2 cellular contexts compared by ENCODE assay signal in the genomic region with DNA sequence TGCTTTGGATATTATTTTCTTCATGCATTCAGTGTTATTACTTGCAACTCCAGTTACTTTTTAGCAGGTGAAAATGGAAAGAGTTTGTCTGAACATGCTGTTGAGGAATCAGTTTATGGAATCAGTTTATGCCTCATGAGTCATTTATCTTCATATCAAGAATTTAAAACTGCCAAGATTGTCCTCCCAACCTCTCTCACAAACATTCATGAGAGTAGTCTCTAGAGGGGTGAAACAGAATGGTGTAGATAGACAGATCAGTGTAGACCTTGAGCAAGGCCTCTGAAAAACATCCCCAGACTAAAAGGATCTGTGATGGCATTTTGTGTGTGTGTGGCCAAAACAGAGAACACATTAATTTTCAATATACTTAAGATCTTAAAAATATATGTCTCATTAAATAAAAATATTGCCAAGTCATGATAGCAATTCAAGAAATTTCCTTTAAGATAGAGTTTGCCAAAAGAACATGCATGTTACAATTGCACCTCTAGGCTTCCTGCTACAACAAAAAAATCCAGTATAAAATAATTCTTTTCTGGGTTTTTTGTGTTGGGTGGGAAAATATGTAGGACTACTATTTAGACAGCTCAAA.
A peak's percentile ranks its signal among the peaks of the same experiment; 100 is the strongest.
TF ChIP-seq lines count a peak whose summit lies in the region.

No MANE protein-coding gene starts in this region.

TF ChIP-seq in SK-N-SH, 30 proteins besides CTCF, POLR2A, EP300 and RAD21:
- TF ChIP-seq, protein P1, sequence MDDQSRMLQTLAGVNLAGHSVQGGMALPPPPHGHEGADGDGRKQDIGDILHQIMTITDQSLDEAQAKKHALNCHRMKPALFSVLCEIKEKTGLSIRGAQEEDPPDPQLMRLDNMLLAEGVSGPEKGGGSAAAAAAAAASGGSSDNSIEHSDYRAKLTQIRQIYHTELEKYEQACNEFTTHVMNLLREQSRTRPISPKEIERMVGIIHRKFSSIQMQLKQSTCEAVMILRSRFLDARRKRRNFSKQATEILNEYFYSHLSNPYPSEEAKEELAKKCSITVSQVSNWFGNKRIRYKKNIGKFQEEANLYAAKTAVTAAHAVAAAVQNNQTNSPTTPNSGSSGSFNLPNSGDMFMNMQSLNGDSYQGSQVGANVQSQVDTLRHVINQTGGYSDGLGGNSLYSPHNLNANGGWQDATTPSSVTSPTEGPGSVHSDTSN (IDR thresholded peaks at IDR 0.05) = peak; percentile 37; the same call in 1 of the 2 replicates
- TF ChIP-seq FOXJ3 (CRISPR knock-in tag; IDR thresholded peaks at IDR 0.05) (no peak), TCF12 (IDR thresholded peaks at IDR 0.05) (no peak), FOSL2 (IDR thresholded peaks at IDR 0.05; ENCODE audit: borderline replicate concordance, low read depth) (peak; percentile 12; the same call in 1 of the 2 replicates), RCOR1 (IDR thresholded peaks at IDR 0.05; ENCODE audit: low read length) (no peak), CHD2 (IDR thresholded peaks at IDR 0.05; ENCODE audit: low read length, partially characterized antibody) (no peak)
- TF ChIP-seq, protein P2, sequence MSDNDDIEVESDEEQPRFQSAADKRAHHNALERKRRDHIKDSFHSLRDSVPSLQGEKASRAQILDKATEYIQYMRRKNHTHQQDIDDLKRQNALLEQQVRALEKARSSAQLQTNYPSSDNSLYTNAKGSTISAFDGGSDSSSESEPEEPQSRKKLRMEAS (IDR thresholded peaks at IDR 0.05; ENCODE audit: low read depth) = no peak
TF ChIP-seq in SK-N-SH: peak in this region for 2.

TF ChIP-seq in SK-N-SH treated with all-trans-retinoic acid at 6 μM for 48 hours, 23 proteins besides CTCF, POLR2A, EP300 and RAD21:
- TF ChIP-seq, protein P3, sequence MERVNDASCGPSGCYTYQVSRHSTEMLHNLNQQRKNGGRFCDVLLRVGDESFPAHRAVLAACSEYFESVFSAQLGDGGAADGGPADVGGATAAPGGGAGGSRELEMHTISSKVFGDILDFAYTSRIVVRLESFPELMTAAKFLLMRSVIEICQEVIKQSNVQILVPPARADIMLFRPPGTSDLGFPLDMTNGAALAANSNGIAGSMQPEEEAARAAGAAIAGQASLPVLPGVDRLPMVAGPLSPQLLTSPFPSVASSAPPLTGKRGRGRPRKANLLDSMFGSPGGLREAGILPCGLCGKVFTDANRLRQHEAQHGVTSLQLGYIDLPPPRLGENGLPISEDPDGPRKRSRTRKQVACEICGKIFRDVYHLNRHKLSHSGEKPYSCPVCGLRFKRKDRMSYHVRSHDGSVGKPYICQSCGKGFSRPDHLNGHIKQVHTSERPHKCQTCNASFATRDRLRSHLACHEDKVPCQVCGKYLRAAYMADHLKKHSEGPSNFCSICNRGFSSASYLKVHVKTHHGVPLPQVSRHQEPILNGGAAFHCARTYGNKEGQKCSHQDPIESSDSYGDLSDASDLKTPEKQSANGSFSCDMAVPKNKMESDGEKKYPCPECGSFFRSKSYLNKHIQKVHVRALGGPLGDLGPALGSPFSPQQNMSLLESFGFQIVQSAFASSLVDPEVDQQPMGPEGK (CRISPR knock-in tag; IDR thresholded peaks at IDR 0.05; ENCODE audit: borderline replicate concordance) = no peak
- TF ChIP-seq ZNF70 (CRISPR knock-in tag; IDR thresholded peaks at IDR 0.05) = no peak
- no peak for TF ChIP-seq ESRRG (CRISPR knock-in tag; IDR thresholded peaks at IDR 0.05)
- TF ChIP-seq PPARA (CRISPR knock-in tag; IDR thresholded peaks at IDR 0.05; ENCODE audit: borderline replicate concordance) = no peak
- TF ChIP-seq ISL1 (CRISPR knock-in tag; IDR thresholded peaks at IDR 0.05) = no peak
- TF ChIP-seq, protein P4, sequence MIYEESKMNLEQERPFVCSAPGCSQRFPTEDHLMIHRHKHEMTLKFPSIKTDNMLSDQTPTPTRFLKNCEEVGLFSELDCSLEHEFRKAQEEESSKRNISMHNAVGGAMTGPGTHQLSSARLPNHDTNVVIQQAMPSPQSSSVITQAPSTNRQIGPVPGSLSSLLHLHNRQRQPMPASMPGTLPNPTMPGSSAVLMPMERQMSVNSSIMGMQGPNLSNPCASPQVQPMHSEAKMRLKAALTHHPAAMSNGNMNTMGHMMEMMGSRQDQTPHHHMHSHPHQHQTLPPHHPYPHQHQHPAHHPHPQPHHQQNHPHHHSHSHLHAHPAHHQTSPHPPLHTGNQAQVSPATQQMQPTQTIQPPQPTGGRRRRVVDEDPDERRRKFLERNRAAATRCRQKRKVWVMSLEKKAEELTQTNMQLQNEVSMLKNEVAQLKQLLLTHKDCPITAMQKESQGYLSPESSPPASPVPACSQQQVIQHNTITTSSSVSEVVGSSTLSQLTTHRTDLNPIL (CRISPR knock-in tag; IDR thresholded peaks at IDR 0.05; ENCODE audit: low read depth) = no peak
- TF ChIP-seq ZFP30 (CRISPR knock-in tag; IDR thresholded peaks at IDR 0.05) = no peak
- TF ChIP-seq BACH2 (CRISPR knock-in tag; IDR thresholded peaks at IDR 0.05; ENCODE audit: borderline replicate concordance) = no peak
- TF ChIP-seq SNAI2 (CRISPR knock-in tag; IDR thresholded peaks at IDR 0.05) = no peak
- no peak for TF ChIP-seq ZNF8 (CRISPR knock-in tag; IDR thresholded peaks at IDR 0.05)
- TF ChIP-seq CSDC2 (CRISPR knock-in tag; IDR thresholded peaks at IDR 0.05) = no peak
- TF ChIP-seq ARNTL (CRISPR knock-in tag; IDR thresholded peaks at IDR 0.05; ENCODE audit: borderline replicate concordance, low read depth) = no peak
- TF ChIP-seq ZC3H10 (CRISPR knock-in tag; IDR thresholded peaks at IDR 0.05) = no peak
